Comparison of ENCODE assay signal across 23 cellular contexts in genomic region chr9:81629440-81629839, GRCh38. TPM values are rescaled to one million over a fixed set of nuclear protein-coding genes. Genes with fewer than 3 reads are reported as not detected.
DNase-seq lines count a peak whose midpoint lies in the region; ATAC-seq, FAIRE-seq and TF ChIP-seq lines count a peak whose summit lies in the region.
"Had no signal": no experiment of that assay in that cellular context is flagged by ENCODE, and none has a peak within 500 bp of the region (broad histone marks: within the 10 kb centered on the region; RNA-seq: fewer than 3 reads in every experiment).

No MANE protein-coding gene starts in this region.

- H3K9me2 ChIP-seq in MM.1S (replicated peaks; ENCODE audit: insufficient read depth, low read length) = no peaks in the 10 kb centered on the region

- H3K9me3 ChIP-seq in A549 (no peaks in the 10 kb centered on the region), MM.1S (replicated peaks; ENCODE audit: insufficient read depth, low read length) (no peaks in the 10 kb centered on the region)
- H3K9me3 ChIP-seq: BLaER1 treated with 17β-estradiol and CSF1 and Interleukin-3, amounts not matched to agents 10 nM and 100 nM; SJSA1 had no signal

- H3K4me1 ChIP-seq in A549 = peaks cover 91% of the 10 kb centered on the region
- no peaks in the 10 kb centered on the region for H3K4me1 ChIP-seq in MM.1S (ENCODE audit: low read length)

- intact Hi-C loops in left colon (cut with DNase I, micrococcal nuclease) = no loop called here

- peaks cover 28% of the 10 kb centered on the region for H3K36me3 Mint-ChIP-seq in WTC11
- H3K36me3 Mint-ChIP-seq in mesothelial cell of epicardium = peaks cover 15% of the 10 kb centered on the region

- FAIRE-seq in A549 (lab: Jason Lieb, UNC) = no peak
- FAIRE-seq: A204.1, GM12878 had no signal

- H3K4me2 ChIP-seq in A549 (peak overlapping the region; percentile 69), MM.1S (ENCODE audit: low read depth, low read length) (no peak overlapping the region)
- H3K4me2 ChIP-seq: BLaER1 treated with 17β-estradiol and CSF1 and Interleukin-3, amounts not matched to agents 10 nM and 100 nM had no signal

- DNase-seq in A549 (ENCODE audit: low read depth in 1 of 2, low spot score in 1 of 2) (peak in 1 of 2 experiments; percentile 60), HT-29 (ENCODE audit: low spot score) (peak; percentile 19), WTC11 (ENCODE audit: low spot score) (no peak), left colon (no peak), mesothelial cell of epicardium (ENCODE audit: low spot score in 2 of 2, unreplicated experiment in 2 of 2) (no peak), NCI-H446 treated with DMSO at 0.1 percent for 48 hours (lab: John Stamatoyannopoulos, UW) (no peak), MM.1S (no peak)
- DNase-seq: AML-193; CD4-positive, alpha-beta T cell; DMS79; EL; GDM1; Karpas-422; MV-4-11; NCI-H1105; NCI-H1436 treated with DMSO at 0.1 percent for 48 hours; NCI-H187 treated with DMSO at 0.1 percent for 48 hours; NCI-H526; Right ventricle myocardium superior had no signal

- no peaks in the 10 kb centered on the region for H4K20me1 ChIP-seq in MM.1S (ENCODE audit: insufficient read depth, low read length)

- H3F3A ChIP-seq in MM.1S (ENCODE audit: insufficient read depth, low read length) = no peaks in the 10 kb centered on the region

- no peak for TF ChIP-seq POLR2A in A549 (IDR thresholded peaks at IDR 0.05; ENCODE audit: low read length)

- H3K27ac ChIP-seq in A549 = peak overlapping the region; percentile 68 to 78
- no peak overlapping the region for H3K27ac ChIP-seq in MM.1S (ENCODE audit: low read length)
- H3K27ac ChIP-seq: BLaER1 treated with 17β-estradiol and CSF1 and Interleukin-3, amounts not matched to agents 10 nM and 100 nM; SJSA1 had no signal

- peak; percentile 18 to 53; a peak in 1 of 5 replicates for TF ChIP-seq EP300 in A549 (IDR thresholded peaks at IDR 0.05)

- no peak for TF ChIP-seq RAD21 in A549 (conservative IDR thresholded peaks at IDR 0.05 in 1 of 2, IDR thresholded peaks at IDR 0.05 in 1 of 2)

- ATAC-seq in A549 = peak; percentile 10 to 33; a peak in 3 of 6 replicates
- ATAC-seq in WTC11 = no peak
- peak; percentile 51 for ATAC-seq in left colon
- ATAC-seq: GM12878 had no signal

- H3K4me3 Mint-ChIP-seq in WTC11 = no peak overlapping the region
- H3K4me3 Mint-ChIP-seq in mesothelial cell of epicardium = no peak overlapping the region
- H3K4me3 Mint-ChIP-seq: CD4-positive, alpha-beta T cell had no signal

- H3K27me3 Mint-ChIP-seq in WTC11 (ENCODE audit: low read depth) (no peaks in the 10 kb centered on the region), mesothelial cell of epicardium (ENCODE audit: low read depth) (no peaks in the 10 kb centered on the region)
- H3K27me3 Mint-ChIP-seq: CD4-positive, alpha-beta T cell had no signal

- CTCF ChIA-PET in A549 (lab: Yijun Ruan, JAX) = interaction anchor here (1.1 to 1.3 kb wide), 3 partner anchors 8 to 603 kb away, joined by 3 read pairs; no protein-coding TSS in a partner anchor
- CTCF ChIA-PET in WTC11 (lab: Charles Lee) = no interaction called here

- H3K4me1 Mint-ChIP-seq in WTC11 (peaks cover 56% of the 10 kb centered on the region), mesothelial cell of epicardium (peaks cover 26% of the 10 kb centered on the region)

- H3K9ac ChIP-seq in MM.1S (ENCODE audit: low read length) = no peak overlapping the region
- H3K9ac ChIP-seq: BLaER1 treated with 17β-estradiol and CSF1 and Interleukin-3, amounts not matched to agents 10 nM and 100 nM had no signal

- TF ChIP-seq CTCF in A549 (IDR thresholded peaks at IDR 0.05) (no peak), WTC11 (IDR thresholded peaks at IDR 0.05) (no peak), mesothelial cell of epicardium (IDR thresholded peaks at IDR 0.05; ENCODE audit: unreplicated experiment) (no peak), MM.1S (IDR thresholded peaks at IDR 0.05; ENCODE audit: low read length) (no peak)

- H3K9me3 Mint-ChIP-seq in WTC11 (no peaks in the 10 kb centered on the region), mesothelial cell of epicardium (no peaks in the 10 kb centered on the region)
- H3K9me3 Mint-ChIP-seq: CD4-positive, alpha-beta T cell had no signal

- H3K27ac Mint-ChIP-seq in WTC11 (no peak overlapping the region), mesothelial cell of epicardium (no peak overlapping the region)
- H3K27ac Mint-ChIP-seq: CD4-positive, alpha-beta T cell had no signal

- WGBS in A549 (ENCODE audit: missing lambda C conversion rate) = 10% methylated on average over 2 of the region's 2 CpGs

- POLR2A ChIA-PET in A549 (lab: Yijun Ruan, JAX) (no interaction called here), WTC11 (lab: Charles Lee) (no interaction called here)

- H3K4me3 ChIP-seq in A549 = no peak overlapping the region
- no peak overlapping the region for H3K4me3 ChIP-seq in MM.1S (ENCODE audit: low read length)
- H3K4me3 ChIP-seq: BLaER1 treated with 17β-estradiol and CSF1 and Interleukin-3, amounts not matched to agents 10 nM and 100 nM; GM12878; SJSA1 had no signal

- H3K27me3 ChIP-seq in MM.1S (replicated peaks; ENCODE audit: insufficient read depth, low read length) = no peaks in the 10 kb centered on the region
- H3K27me3 ChIP-seq: BLaER1 treated with 17β-estradiol and CSF1 and Interleukin-3, amounts not matched to agents 10 nM and 100 nM; SJSA1 had no signal

- no peak overlapping the region for H2AFZ ChIP-seq in MM.1S (ENCODE audit: low read length)

- H3K36me3 ChIP-seq in MM.1S (replicated peaks; ENCODE audit: insufficient read depth, low read length) = no peaks in the 10 kb centered on the region

- H3K79me2 ChIP-seq in MM.1S (ENCODE audit: low read length) = no peaks in the 10 kb centered on the region

TF ChIP-seq in A549, 52 proteins besides CTCF, POLR2A, EP300 and RAD21:
- TF ChIP-seq GATA3 (IDR thresholded peaks at IDR 0.05; ENCODE audit: borderline replicate concordance) (0 out of 2 replicates have a peak, but pooled peaks have one; percentile 34), CEBPB (IDR thresholded peaks at IDR 0.05) (peak; percentile 77 to 81), FOSL2 (IDR thresholded peaks at IDR 0.05) (0 out of 2 replicates have a peak, but pooled peaks have one; percentile 6), FOSL2 (CRISPR knock-in tag; IDR thresholded peaks at IDR 0.05) (no peak), CBX8 (IDR thresholded peaks at IDR 0.05) (no peak), RFX5 (IDR thresholded peaks at IDR 0.05) (no peak)

TF ChIP-seq in WTC11, 78 proteins besides CTCF, POLR2A, EP300 and RAD21:
- no peak for TF ChIP-seq CREM (CRISPR knock-in tag; IDR thresholded peaks at IDR 0.05)
- no peak for TF ChIP-seq ZNF425 (CRISPR knock-in tag; conservative IDR thresholded peaks at IDR 0.05)
- peak; percentile 95 for TF ChIP-seq GABPB1 (CRISPR knock-in tag; IDR thresholded peaks at IDR 0.05)

RNA-seq across cellular contexts. Expression of gene TLE1, which starts 59.9 kb away (rescaled TPM):
- polyA plus RNA-seq in A549 (2011; rRNA removed) = 100 and 117 TPM in 2 replicates
- 76.4 and 99.5 TPM in 2 replicates for polyA plus RNA-seq in A549 (2012; cell fraction: cytosol; rRNA removed)
- 116 and 118 TPM in 2 replicates for polyA plus RNA-seq in A549 (2012; cell fraction: nucleus; rRNA removed)
- polyA plus RNA-seq in A549 (2017; fragmentation: RNase III; extraction: RNeasy Plus Mini Kit Qiagen cat#74134 plus additional on column Dnase treatment) = 45.8 to 53.4 TPM (median 51.7 TPM) in 3 replicates
- 100 and 117 TPM in 2 replicates for polyA minus RNA-seq in A549 (2011; rRNA and poly(A)+ RNA removed)
- total RNA-seq in HT-29 (2014; rRNA removed; shearing (Covaris generic)) = 79.0 and 82.1 TPM in 2 replicates
- 93.2 to 97.7 TPM (median 93.9 TPM) in 3 replicates for total RNA-seq in WTC11 (2021)
- 10 to 100 TPM; 48.6 to 65.8 TPM for total RNA-seq in left colon
- 88.7 to 97.9 TPM (median 90.7 TPM) in 3 replicates for total RNA-seq in mesothelial cell of epicardium
